In the genomic region with DNA sequence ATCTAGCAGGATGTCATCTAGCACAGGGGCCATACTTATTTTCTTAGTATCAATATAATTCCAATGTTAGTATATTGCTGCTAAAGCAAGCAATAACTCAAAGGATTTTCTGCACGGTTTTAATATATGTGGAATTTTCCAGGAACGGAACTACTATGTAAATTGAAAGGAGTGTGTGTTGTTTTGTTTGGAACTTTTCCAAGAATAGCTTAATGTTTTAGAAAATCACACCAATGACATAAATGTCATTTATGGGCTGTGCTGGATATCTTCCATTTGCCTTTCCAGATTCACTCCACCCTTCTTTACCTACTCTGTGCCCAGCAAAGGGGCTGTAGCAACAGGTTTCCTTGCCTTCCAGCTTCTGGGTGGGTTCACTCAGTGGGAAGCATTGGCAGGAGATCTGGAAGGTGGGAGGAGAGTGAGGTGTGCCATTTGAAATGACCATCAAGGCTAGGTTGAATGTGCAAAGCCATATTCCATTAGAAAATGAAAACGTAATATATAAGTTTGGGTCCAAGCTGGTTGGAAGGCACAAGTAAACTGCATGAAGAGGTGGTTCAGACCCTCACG, we compare ENCODE assay signal across 16 cellular contexts. TPM values are rescaled to one million over a fixed set of nuclear protein-coding genes. Genes with fewer than 3 reads are reported as not detected.
A peak's percentile ranks its signal among the peaks of the same experiment; 100 is the strongest.
DNase-seq lines count a peak whose midpoint lies in the region; ATAC-seq and TF ChIP-seq lines count a peak whose summit lies in the region.
"Had no signal": no experiment of that assay in that cellular context is flagged by ENCODE, and none has a peak within 500 bp of the region (broad histone marks: within the 10 kb centered on the region; RNA-seq: fewer than 3 reads in every experiment).

No MANE protein-coding gene starts in this region.

- no peaks in the 10 kb centered on the region for H3K9me3 Mint-ChIP-seq in type B pancreatic cell
- H3K9me3 Mint-ChIP-seq in activated naive CD4-positive, alpha-beta T cell treated with anti-CD3 and anti-CD28 coated beads for 36 hours: no peaks in the 10 kb centered on the region
- H3K9me3 Mint-ChIP-seq: IgD-negative memory B cell had no signal

- H4K20me1 ChIP-seq in OCI-LY3 (ENCODE audit: insufficient read depth, low read length): no peaks in the 10 kb centered on the region

- CTCF ChIA-PET in activated naive CD4-positive, alpha-beta T cell treated with anti-CD3 and anti-CD28 coated beads for 36 hours (lab: Charles Lee): interaction anchor here (0.6 kb wide), 1 partner anchor 38 kb away, joined by 3 read pairs; no protein-coding TSS in a partner anchor

- DNase-seq in NCI-H748 (lab: John Stamatoyannopoulos, UW; ENCODE audit: unreplicated experiment) (peak; percentile 54), NCI-H748 treated with DMSO at 0.1 percent for 48 hours (lab: John Stamatoyannopoulos, UW) (no peak), lung microvascular endothelial cell (ENCODE audit: low read depth in 2 of 2) (peak; percentile 23 to 78), type B pancreatic cell (ENCODE audit: extremely low spot score, unreplicated experiment) (no peak), SW 1271 (lab: John Stamatoyannopoulos, UW) (no peak)
- DNase-seq in activated naive CD4-positive, alpha-beta T cell treated with anti-CD3 and anti-CD28 coated beads for 36 hours: no peak
- DNase-seq: HCEC 1CT, NCI-H1436 treated with DMSO at 0.1 percent for 48 hours, NCI-H226, NCI-H526, SHP77 had no signal

- no peaks in the 10 kb centered on the region for H3K36me3 ChIP-seq in OCI-LY3 (replicated peaks; ENCODE audit: low read depth, low read length)

- 0 out of 2 replicates have a peak overlapping the region, but pooled peaks have one; percentile 30 for H2AFZ ChIP-seq in OCI-LY3 (ENCODE audit: low read depth, low read length)

- H3K79me2 ChIP-seq in OCI-LY3 (ENCODE audit: low read length): no peaks in the 10 kb centered on the region

- H3K27me3 ChIP-seq in OCI-LY3 (ENCODE audit: low read depth, low read length): no peaks in the 10 kb centered on the region

- H3K27me3 Mint-ChIP-seq in type B pancreatic cell: no peaks in the 10 kb centered on the region
- no peaks in the 10 kb centered on the region for H3K27me3 Mint-ChIP-seq in activated naive CD4-positive, alpha-beta T cell treated with anti-CD3 and anti-CD28 coated beads for 36 hours (ENCODE audit: low read depth)
- H3K27me3 Mint-ChIP-seq: IgD-negative memory B cell had no signal

- intact Hi-C loops in activated naive CD4-positive, alpha-beta T cell treated with anti-CD3 and anti-CD28 coated beads for 36 hours (cut with micrococcal nuclease): no loop called here

- no peak for TF ChIP-seq CTCF in OCI-LY3 (IDR thresholded peaks at IDR 0.05; ENCODE audit: low read depth, low read length)
- TF ChIP-seq CTCF in type B pancreatic cell (conservative IDR thresholded peaks at IDR 0.05): no peak

- no peak overlapping the region for H3K27ac ChIP-seq in OCI-LY3 (ENCODE audit: low read length)
- H3K27ac ChIP-seq: C4-2B had no signal

- H3K4me3 ChIP-seq in OCI-LY3 (ENCODE audit: low read length): no peak overlapping the region

- peak overlapping the region; percentile 34 for H3K27ac Mint-ChIP-seq in type B pancreatic cell
- no peak overlapping the region for H3K27ac Mint-ChIP-seq in activated naive CD4-positive, alpha-beta T cell treated with anti-CD3 and anti-CD28 coated beads for 36 hours
- H3K27ac Mint-ChIP-seq: IgD-negative memory B cell had no signal

- H3K36me3 Mint-ChIP-seq in type B pancreatic cell: no peaks in the 10 kb centered on the region
- H3K36me3 Mint-ChIP-seq in activated naive CD4-positive, alpha-beta T cell treated with anti-CD3 and anti-CD28 coated beads for 36 hours (ENCODE audit: low read depth): no peaks in the 10 kb centered on the region

- no peak for ATAC-seq in GM21515 (IDR thresholded peaks at IDR 0.05; ENCODE audit: unreplicated experiment)
- ATAC-seq: SK-N-SH treated with all-trans-retinoic acid at 6 μM for 48 hours had no signal

- H3K4me2 ChIP-seq in OCI-LY3 (ENCODE audit: low read length): no peak overlapping the region

- peaks cover 11% of the 10 kb centered on the region for H3K4me1 Mint-ChIP-seq in type B pancreatic cell (ENCODE audit: unreplicated experiment)
- H3K4me1 Mint-ChIP-seq in activated naive CD4-positive, alpha-beta T cell treated with anti-CD3 and anti-CD28 coated beads for 36 hours (ENCODE audit: low read depth): no peaks in the 10 kb centered on the region
- H3K4me1 Mint-ChIP-seq: IgD-negative memory B cell had no signal

- H3K4me3 Mint-ChIP-seq in type B pancreatic cell: no peak overlapping the region
- no peak overlapping the region for H3K4me3 Mint-ChIP-seq in activated naive CD4-positive, alpha-beta T cell treated with anti-CD3 and anti-CD28 coated beads for 36 hours
- H3K4me3 Mint-ChIP-seq: IgD-negative memory B cell had no signal

- H3K4me1 ChIP-seq in OCI-LY3 (ENCODE audit: low read length): no peaks in the 10 kb centered on the region

- H3K9ac ChIP-seq in OCI-LY3 (ENCODE audit: low read length): no peak overlapping the region

- H3K9me3 ChIP-seq in OCI-LY3 (ENCODE audit: insufficient read depth, low read length): no peaks in the 10 kb centered on the region

RNA-seq across cellular contexts. Expression of a gene that starts 25.2 kb away (rescaled TPM):
- total RNA-seq in lung microvascular endothelial cell: 31.5 and 39.0 TPM in 2 replicates
- total RNA-seq in type B pancreatic cell (ENCODE audit: low replicate concordance): 68.8 and 79.7 TPM in 2 replicates
- 10 to 100 TPM; 27.1 to 27.9 TPM for total RNA-seq in activated naive CD4-positive, alpha-beta T cell treated with anti-CD3 and anti-CD28 coated beads for 36 hours

Comparison
In these comparisons a context has a peak if more than half of its experiments do, and no peak if none do; other contexts are left out.
1. DNase-seq: peak in NCI-H748 (single experiment) and lung microvascular endothelial cell (2 of 2); none in NCI-H748 treated with DMSO at 0.1 percent for 48 hours (single experiment), type B pancreatic cell (single experiment), SW 1271 (0 of 2) and activated naive CD4-positive, alpha-beta T cell treated with anti-CD3 and anti-CD28 coated beads for 36 hours (single experiment).